Comparison of ENCODE assay signal across 8 cellular contexts in genomic region chr2:25340340-25340886, GRCh38. TPM values are rescaled to one million over a fixed set of nuclear protein-coding genes. Genes with fewer than 3 reads are reported as not detected.
DNase-seq lines count a peak whose midpoint lies in the region; ATAC-seq and TF ChIP-seq lines count a peak whose summit lies in the region.

No MANE protein-coding gene starts in this region.

- intact Hi-C loops in left ventricle myocardium inferior (cut with micrococcal nuclease) (no loop called here), sciatic nerve (cut with DNase I) (loop anchor here (1.0 kb wide), 1 partner anchor 77 kb away; no protein-coding TSS in a partner anchor)

- peak overlapping the region in 1 of 3 donors; percentile 20 for H3K27ac Mint-ChIP-seq in CD4-positive, CD25-positive, alpha-beta regulatory T cell

- H3K27me3 ChIP-seq in CD4-positive, CD25-positive, alpha-beta regulatory T cell (ENCODE audit: control insufficient read depth, insufficient read depth, low read length) = no peaks in the 10 kb centered on the region
- peaks cover 28% of the 10 kb centered on the region for H3K27me3 ChIP-seq in HUES6 (ENCODE audit: control insufficient read depth, insufficient read depth, low read length)
- no peaks in the 10 kb centered on the region for H3K27me3 ChIP-seq in left ventricle myocardium inferior (ENCODE audit: low read depth)

- H3K9ac ChIP-seq in HUES6 (ENCODE audit: low read length) = no peak overlapping the region

- H3K9me3 ChIP-seq in CD4-positive, CD25-positive, alpha-beta regulatory T cell (ENCODE audit: control insufficient read depth in 2 of 2, low read length in 2 of 2) = no peaks in the 10 kb centered on the region
- H3K9me3 ChIP-seq in HUES6 (ENCODE audit: control insufficient read depth, insufficient read depth, low read depth, low read length) (no peaks in the 10 kb centered on the region), left ventricle myocardium inferior (replicated peaks) (no peaks in the 10 kb centered on the region)

- no peaks in the 10 kb centered on the region for H3K36me3 Mint-ChIP-seq in CD4-positive, CD25-positive, alpha-beta regulatory T cell

- peaks cover 59% of the 10 kb centered on the region for H3K4me1 ChIP-seq in CD4-positive, CD25-positive, alpha-beta regulatory T cell (ENCODE audit: control insufficient read depth, insufficient read depth, low read length, poor library complexity, severe bottlenecking)
- H3K4me1 ChIP-seq in HUES6 (ENCODE audit: control insufficient read depth, insufficient read depth, low read length) = peaks cover 35% of the 10 kb centered on the region
- peaks cover 61% of the 10 kb centered on the region for H3K4me1 ChIP-seq in left ventricle myocardium inferior

- no peak for ATAC-seq in CD4-positive, CD25-positive, alpha-beta regulatory T cell (ENCODE audit: low read depth in 2 of 2)
- ATAC-seq in sciatic nerve = peak; percentile 6

- DNase-seq in CD4-positive, CD25-positive, alpha-beta regulatory T cell = peak in 1 of 3 donors; percentile 25
- DNase-seq in activated gamma-delta T cell (lab: John Stamatoyannopoulos, UW) = peak; percentile 22
- DNase-seq in left ventricle myocardium inferior = peak; percentile 58
- no peak for DNase-seq in sciatic nerve (ENCODE audit: low spot score)
- no peak for DNase-seq in NK-92 (lab: John Stamatoyannopoulos, UW; ENCODE audit: unreplicated experiment)
- DNase-seq in H4 (ENCODE audit: low spot score) = no peak
- DNase-seq in putamen (ENCODE audit: low spot score) = no peak

- H3K4me3 ChIP-seq in CD4-positive, CD25-positive, alpha-beta regulatory T cell (ENCODE audit: low read depth, low read length) = no peak overlapping the region
- H3K4me3 ChIP-seq in HUES6 (ENCODE audit: low read depth, low read length) (peak overlapping the region; percentile 67), left ventricle myocardium inferior (peak overlapping the region; percentile 84)

- H3K9me3 Mint-ChIP-seq in CD4-positive, CD25-positive, alpha-beta regulatory T cell = no peaks in the 10 kb centered on the region

- no peaks in the 10 kb centered on the region for H3K36me3 ChIP-seq in CD4-positive, CD25-positive, alpha-beta regulatory T cell (ENCODE audit: control insufficient read depth, insufficient read depth, low read length)
- H3K36me3 ChIP-seq in HUES6 (ENCODE audit: control insufficient read depth, insufficient read depth, low read length) (no peaks in the 10 kb centered on the region), left ventricle myocardium inferior (no peaks in the 10 kb centered on the region)

- H3K27ac ChIP-seq in CD4-positive, CD25-positive, alpha-beta regulatory T cell (ENCODE audit: insufficient read depth, low read length, poor library complexity, severe bottlenecking) = peak overlapping the region; percentile 41
- no peak overlapping the region for H3K27ac ChIP-seq in HUES6 (ENCODE audit: low read depth, low read length)
- H3K27ac ChIP-seq in left ventricle myocardium inferior (replicated peaks) = peak overlapping the region; percentile 90

- H3K4me1 Mint-ChIP-seq in CD4-positive, CD25-positive, alpha-beta regulatory T cell = peaks cover 3 to 59% (median 24%) of the 10 kb centered on the region in 4 donors

- peak overlapping the region in 3 of 4 donors; percentile 15 to 77 (median 70) for H3K4me3 Mint-ChIP-seq in CD4-positive, CD25-positive, alpha-beta regulatory T cell

- peaks cover 4% of the 10 kb centered on the region for H3K27me3 Mint-ChIP-seq in CD4-positive, CD25-positive, alpha-beta regulatory T cell

- TF ChIP-seq CTCF in left ventricle myocardium inferior (IDR thresholded peaks at IDR 0.05; ENCODE audit: borderline replicate concordance) = no peak

RNA-seq across cellular contexts. Expression of gene DNMT3A, which starts 1.3 kb away (rescaled TPM):
- total RNA-seq in CD4-positive, CD25-positive, alpha-beta regulatory T cell = 81.0 TPM
- 10 to 100 TPM in 3 of 4 donors, 1 to 10 TPM in 1; 8.1 to 14.4 (median 11.9) TPM for polyA plus RNA-seq in CD4-positive, CD25-positive, alpha-beta regulatory T cell
- total RNA-seq in left ventricle myocardium inferior (16.5 TPM), sciatic nerve (35.0 TPM)
- total RNA-seq in H4 (2014; rRNA removed; shearing (Covaris generic)) = 1.5 and 2.4 TPM in 2 replicates

Comparison
In these comparisons a context has a peak if more than half of its experiments do, and no peak if none do; other contexts are left out.
1. DNase-seq: peak in activated gamma-delta T cell (single experiment) and left ventricle myocardium inferior (single experiment); none in sciatic nerve (single experiment), NK-92 (single experiment), H4 (single experiment) and putamen (single experiment).